ENCODE assay signal across 9 cellular contexts in genomic region chr21:34075099-34075425, GRCh38. TPM values are rescaled to one million over a fixed set of nuclear protein-coding genes. Genes with fewer than 3 reads are reported as not detected.
DNase-seq lines count a peak whose midpoint lies in the region; ATAC-seq, FAIRE-seq and TF ChIP-seq lines count a peak whose summit lies in the region.
"Had no signal": no experiment of that assay in that cellular context is flagged by ENCODE, and none has a peak within 500 bp of the region (broad histone marks: within the 10 kb centered on the region; RNA-seq: fewer than 3 reads in every experiment).

No MANE protein-coding gene starts in this region.

- peaks cover 3% of the 10 kb centered on the region; the same call in 1 of the 2 replicates for H3K27me3 Mint-ChIP-seq in HFFc6 (ENCODE audit: insufficient read depth)

- H3K4me3 ChIP-seq in A549 (peak overlapping the region; percentile 98; the same call in 2 of the 3 replicates), breast epithelium (peak overlapping the region; percentile 71 to 95 (median 72)), muscle layer of colon (ENCODE audit: low read depth in 1 of 2, low read length in 2 of 2) (peak overlapping the region; percentile 18 to 83), mucosa of descending colon (no peak overlapping the region)

- POLR2A ChIA-PET in A549 (lab: Yijun Ruan, JAX) = no interaction called here

- ATAC-seq in A549 (no peak), mucosa of descending colon (no peak), HG03097 (IDR thresholded peaks at IDR 0.05; ENCODE audit: low FRiP score, unreplicated experiment) (no peak)

- peaks cover 21% of the 10 kb centered on the region for H3K4me1 ChIP-seq in A549
- H3K4me1 ChIP-seq in breast epithelium = peaks cover 0 to 17% of the 10 kb centered on the region in 2 donors
- peaks cover 44% of the 10 kb centered on the region for H3K4me1 ChIP-seq in muscle layer of colon (ENCODE audit: insufficient read depth, low read length)
- peaks cover 45% of the 10 kb centered on the region for H3K4me1 ChIP-seq in mucosa of descending colon (ENCODE audit: low read depth)

- H3K27ac Mint-ChIP-seq in HFFc6 = no peak overlapping the region

- WGBS in A549 (ENCODE audit: missing lambda C conversion rate) = 88% methylated on average over 2 of the region's 2 CpGs

- TF ChIP-seq RAD21 in A549 (conservative IDR thresholded peaks at IDR 0.05 in 1 of 2, IDR thresholded peaks at IDR 0.05 in 1 of 2) = no peak

- H3K36me3 Mint-ChIP-seq in HFFc6 (ENCODE audit: low read depth) = peaks cover 48% of the 10 kb centered on the region

- H3K4me1 Mint-ChIP-seq in HFFc6 (ENCODE audit: low read depth) = peaks cover 65% of the 10 kb centered on the region

- peak overlapping the region; percentile 84 for H3K4me2 ChIP-seq in A549

- intact Hi-C loops in breast epithelium (cut with DNase I; ENCODE audit: low total_unique reads) = no loop called here
- intact Hi-C loops in mucosa of descending colon (cut with DNase I, micrococcal nuclease) = loop anchor here in 1 of 2 donors (10.0 kb wide), 1 partner anchor 130 kb away; no protein-coding TSS in a partner anchor

- H3K9ac ChIP-seq in muscle layer of colon (ENCODE audit: low read length) = peak overlapping the region; percentile 89

- TF ChIP-seq CTCF in A549 (IDR thresholded peaks at IDR 0.05) (no peak), HFFc6 (IDR thresholded peaks at IDR 0.05) (no peak), breast epithelium (IDR thresholded peaks at IDR 0.05) (no peak), mucosa of descending colon (IDR thresholded peaks at IDR 0.05) (no peak)

- DNase-seq in A549 (ENCODE audit: low read depth in 1 of 2, low spot score in 1 of 2) = no peak
- DNase-seq in HFFc6 = no peak
- no peak for DNase-seq in breast epithelium (ENCODE audit: low spot score in 2 of 2)
- DNase-seq in RKO (ENCODE audit: low spot score) = no peak
- no peak for DNase-seq in mucosa of descending colon
- no peak for DNase-seq in glomerular visceral epithelial cell (ENCODE audit: extremely low spot score)

- TF ChIP-seq EP300 in A549 (IDR thresholded peaks at IDR 0.05) = no peak

- no peaks in the 10 kb centered on the region for H3K9me3 ChIP-seq in A549
- no peaks in the 10 kb centered on the region for H3K9me3 ChIP-seq in breast epithelium
- H3K9me3 ChIP-seq in muscle layer of colon (ENCODE audit: low read length) = no peaks in the 10 kb centered on the region
- no peaks in the 10 kb centered on the region for H3K9me3 ChIP-seq in mucosa of descending colon

- H3K27ac ChIP-seq in A549 = no peak overlapping the region
- peak overlapping the region; percentile 45 to 95 for H3K27ac ChIP-seq in breast epithelium
- H3K27ac ChIP-seq in muscle layer of colon (ENCODE audit: low read depth, low read length) = peak overlapping the region; percentile 50

- no peak for FAIRE-seq in A549 (lab: Jason Lieb, UNC)
- FAIRE-seq: endometrium had no signal

- no peaks in the 10 kb centered on the region for H3K27me3 ChIP-seq in breast epithelium
- no peaks in the 10 kb centered on the region for H3K27me3 ChIP-seq in muscle layer of colon (ENCODE audit: control insufficient read depth in 1 of 2, insufficient read depth in 2 of 2, low read length in 2 of 2)

- peak overlapping the region; percentile 96 for H3K4me3 Mint-ChIP-seq in HFFc6

- H3K36me3 ChIP-seq in breast epithelium (no peaks in the 10 kb centered on the region), muscle layer of colon (ENCODE audit: insufficient read depth, low read length) (no peaks in the 10 kb centered on the region), mucosa of descending colon (ENCODE audit: low read depth) (no peaks in the 10 kb centered on the region)

- TF ChIP-seq POLR2A in A549 (IDR thresholded peaks at IDR 0.05; ENCODE audit: low read length) (no peak), breast epithelium (IDR thresholded peaks at IDR 0.05) (no peak)

- CTCF ChIA-PET in A549 (lab: Yijun Ruan, JAX) = interaction anchor here (1.2 to 1.6 kb wide), 3 partner anchors 11 to 151 kb away, joined by 3 to 5 read pairs (median 4); no protein-coding TSS in a partner anchor

- H3K9me3 Mint-ChIP-seq in HFFc6 = no peaks in the 10 kb centered on the region

TF ChIP-seq in A549, 52 proteins besides CTCF, POLR2A, EP300 and RAD21:
- TF ChIP-seq HOXA7 (CRISPR knock-in tag; IDR thresholded peaks at IDR 0.05) (no peak), NR3C1 (IDR thresholded peaks at IDR 0.05) (no peak), MAX (IDR thresholded peaks at IDR 0.05) (no peak), TP53 (CRISPR knock-in tag; IDR thresholded peaks at IDR 0.05) (no peak), NFE2L2 (conservative IDR thresholded peaks at IDR 0.05; ENCODE audit: low read length) (no peak), HEYL (CRISPR knock-in tag; IDR thresholded peaks at IDR 0.05) (no peak), HOXB13 (CRISPR knock-in tag; IDR thresholded peaks at IDR 0.05; ENCODE audit: low read depth) (no peak), PHF8 (IDR thresholded peaks at IDR 0.05; ENCODE audit: borderline replicate concordance, low read depth) (no peak), RARB (CRISPR knock-in tag; IDR thresholded peaks at IDR 0.05) (no peak), NPAS2 (CRISPR knock-in tag; IDR thresholded peaks at IDR 0.05; ENCODE audit: borderline replicate concordance) (no peak), USF2 (IDR thresholded peaks at IDR 0.05) (no peak), ESRRA (IDR thresholded peaks at IDR 0.05; ENCODE audit: borderline replicate concordance, low read length) (no peak), POLR2AphosphoS2 (conservative IDR thresholded peaks at IDR 0.05; ENCODE audit: low read length) (no peak), BCL3 (IDR thresholded peaks at IDR 0.05) (no peak), HDAC2 (IDR thresholded peaks at IDR 0.05) (no peak), KDM1A (IDR thresholded peaks at IDR 0.05; ENCODE audit: low read depth) (no peak)
- TF ChIP-seq, protein P1, sequence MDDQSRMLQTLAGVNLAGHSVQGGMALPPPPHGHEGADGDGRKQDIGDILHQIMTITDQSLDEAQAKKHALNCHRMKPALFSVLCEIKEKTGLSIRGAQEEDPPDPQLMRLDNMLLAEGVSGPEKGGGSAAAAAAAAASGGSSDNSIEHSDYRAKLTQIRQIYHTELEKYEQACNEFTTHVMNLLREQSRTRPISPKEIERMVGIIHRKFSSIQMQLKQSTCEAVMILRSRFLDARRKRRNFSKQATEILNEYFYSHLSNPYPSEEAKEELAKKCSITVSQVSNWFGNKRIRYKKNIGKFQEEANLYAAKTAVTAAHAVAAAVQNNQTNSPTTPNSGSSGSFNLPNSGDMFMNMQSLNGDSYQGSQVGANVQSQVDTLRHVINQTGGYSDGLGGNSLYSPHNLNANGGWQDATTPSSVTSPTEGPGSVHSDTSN (IDR thresholded peaks at IDR 0.05) = no peak

RNA-seq across cellular contexts. Expression of gene MRPS6, which starts 1.7 kb away (rescaled TPM):
- polyA plus RNA-seq in A549 (2011; rRNA removed) (23.2 and 26.9 TPM in 2 replicates), A549 (2017; fragmentation: RNase III; extraction: RNeasy Plus Mini Kit Qiagen cat#74134 plus additional on column Dnase treatment) (45.4 to 57.4 TPM (median 56.2 TPM) in 3 replicates)
- polyA plus RNA-seq in A549 (2012; cell fraction: cytosol; rRNA removed) = 33.3 and 38.5 TPM in 2 replicates
- polyA plus RNA-seq in A549 (2012; cell fraction: nucleus; rRNA removed) = 21.3 and 22.4 TPM in 2 replicates
- 5.3 and 5.8 TPM in 2 replicates for polyA minus RNA-seq in A549 (2011; rRNA and poly(A)+ RNA removed)
- total RNA-seq in HFFc6 (2021; fragmentation: NEBNext Ultra II Directional; extraction: Animal tissue kit (Norgen Biotek cat#: 25700)) = 10 to 100 TPM; 57.1 to 89.6 (median 62.8) TPM
- total RNA-seq in breast epithelium (10 to 100 TPM; 22.3 to 40.6 (median 26.5) TPM), mucosa of descending colon (100 to 1,000 TPM in 1 of 3 donors, 10 to 100 TPM in 2; 38.7 to 102 (median 42.6) TPM)

RNA-seq across cellular contexts. Expression of gene SLC5A3, which starts 1.7 kb away (rescaled TPM):
- 6.5 and 7.2 TPM in 2 replicates for polyA plus RNA-seq in A549 (2011; rRNA removed)
- polyA plus RNA-seq in A549 (2012; cell fraction: cytosol; rRNA removed) = 0.86 and 0.87 TPM in 2 replicates
- polyA plus RNA-seq in A549 (2012; cell fraction: nucleus; rRNA removed) = 1.4 and 2.4 TPM in 2 replicates
- polyA plus RNA-seq in A549 (2017; fragmentation: RNase III; extraction: RNeasy Plus Mini Kit Qiagen cat#74134 plus additional on column Dnase treatment) = 5.7 to 7.7 TPM (median 6.6 TPM) in 3 replicates
- 12.2 and 13.8 TPM in 2 replicates for polyA minus RNA-seq in A549 (2011; rRNA and poly(A)+ RNA removed)
- total RNA-seq in HFFc6 (2021; fragmentation: NEBNext Ultra II Directional; extraction: Animal tissue kit (Norgen Biotek cat#: 25700)) = 10 to 100 TPM in 2 of 6 experiments, 1 to 10 TPM in 4; 7.3 to 21.1 (median 8.8) TPM
- total RNA-seq in breast epithelium = 10 to 100 TPM; 17.0 to 54.9 (median 38.6) TPM
- total RNA-seq in mucosa of descending colon = 10 to 100 TPM; 16.5 to 39.3 (median 19.9) TPM

Comparison
In these comparisons a context has a peak if more than half of its experiments do, and no peak if none do; other contexts are left out.
1. H3K27ac ChIP-seq: peak in breast epithelium (2 of 2) and muscle layer of colon (single experiment); none in A549 (0 of 2).